17 cellular contexts compared by ENCODE assay signal in genomic region chr13:89372193-89372592, GRCh38.
"Had no signal": no experiment of that assay in that cellular context is flagged by ENCODE, and none has a peak within 500 bp of the region (broad histone marks: within the 10 kb centered on the region; RNA-seq: fewer than 3 reads in every experiment).

No MANE protein-coding gene starts in this region.

- H3K4me1 Mint-ChIP-seq: naive thymus-derived CD4-positive, alpha-beta T cell; nephron progenitor cell; stimulated activated memory B cell treated with anti-CD40 and anti-IgM and Interleukin-4, amounts not matched to agents 10 μg/mL and 1 μg/mL and 100 μg/mL, for 72 hours had no signal

- H3K27ac Mint-ChIP-seq: naive thymus-derived CD4-positive, alpha-beta T cell; nephron progenitor cell; stimulated activated memory B cell treated with anti-CD40 and anti-IgM and Interleukin-4, amounts not matched to agents 10 μg/mL and 1 μg/mL and 100 μg/mL, for 72 hours; stimulated activated naive CD8-positive, alpha-beta T cell treated with anti-CD3 and anti-CD28 coated beads, Interleukin-15, Interleukin-2, amounts not matched to agents 100 ng/mL and 50 ng/mL, for 24 hours had no signal

- H3K27ac ChIP-seq: coronary artery, hepatocyte, spleen, tibial artery had no signal

- H3K4me3 Mint-ChIP-seq: naive thymus-derived CD4-positive, alpha-beta T cell; nephron progenitor cell; stimulated activated memory B cell treated with anti-CD40 and anti-IgM and Interleukin-4, amounts not matched to agents 10 μg/mL and 1 μg/mL and 100 μg/mL, for 72 hours; stimulated activated naive CD8-positive, alpha-beta T cell treated with anti-CD3 and anti-CD28 coated beads, Interleukin-15, Interleukin-2, amounts not matched to agents 100 ng/mL and 50 ng/mL, for 24 hours had no signal

- H3K27me3 ChIP-seq: hepatocyte, spleen, tibial artery had no signal

- H3K4me2 ChIP-seq: hepatocyte had no signal

- H3K27me3 Mint-ChIP-seq: naive thymus-derived CD4-positive, alpha-beta T cell; stimulated activated memory B cell treated with anti-CD40 and anti-IgM and Interleukin-4, amounts not matched to agents 10 μg/mL and 1 μg/mL and 100 μg/mL, for 72 hours; stimulated activated naive CD8-positive, alpha-beta T cell treated with anti-CD3 and anti-CD28 coated beads, Interleukin-15, Interleukin-2, amounts not matched to agents 100 ng/mL and 50 ng/mL, for 24 hours had no signal

- H3K4me1 ChIP-seq: spleen, tibial artery had no signal

- DNase-seq: effector CD4-positive, alpha-beta T cell; foreskin melanocyte; head of caudate nucleus; left colon; naive thymus-derived CD4-positive, alpha-beta T cell; nephron progenitor cell; posterior cingulate gyrus; spleen; stimulated activated CD4-positive, alpha-beta T cell treated with anti-CD3 and anti-CD28 coated beads, Interleukin-15, amount 100 ng/mL, for 24 hours; stimulated activated CD4-positive, alpha-beta T cell treated with anti-CD3 and anti-CD28 coated beads, Interleukin-1b, Interleukin-23, amount 100 ng/mL, for 48 hours; stimulated activated CD4-positive, alpha-beta T cell treated with anti-CD3 and anti-CD28 coated beads, Interleukin-4, amount 100 ng/mL, for 24 hours; tibial artery had no signal

- H3K79me2 ChIP-seq: hepatocyte had no signal

- H2AFZ ChIP-seq: hepatocyte had no signal

- H3K4me3 ChIP-seq: coronary artery, hepatocyte, spleen, tibial artery had no signal

- H3K36me3 ChIP-seq: spleen, tibial artery had no signal

- H3K9me3 ChIP-seq: tibial artery had no signal

- H3K36me3 Mint-ChIP-seq: naive thymus-derived CD4-positive, alpha-beta T cell; stimulated activated memory B cell treated with anti-CD40 and anti-IgM and Interleukin-4, amounts not matched to agents 10 μg/mL and 1 μg/mL and 100 μg/mL, for 72 hours had no signal

- ATAC-seq: left colon; naive thymus-derived CD4-positive, alpha-beta T cell; sciatic nerve; stimulated activated memory B cell treated with anti-CD40 and anti-IgM and Interleukin-4, amounts not matched to agents 10 μg/mL and 1 μg/mL and 100 μg/mL, for 72 hours had no signal

- H3K9me3 Mint-ChIP-seq: stimulated activated naive CD8-positive, alpha-beta T cell treated with anti-CD3 and anti-CD28 coated beads, Interleukin-15, Interleukin-2, amounts not matched to agents 100 ng/mL and 50 ng/mL, for 24 hours had no signal
